ENCODE assay signal across 12 cellular contexts in the genomic region with DNA sequence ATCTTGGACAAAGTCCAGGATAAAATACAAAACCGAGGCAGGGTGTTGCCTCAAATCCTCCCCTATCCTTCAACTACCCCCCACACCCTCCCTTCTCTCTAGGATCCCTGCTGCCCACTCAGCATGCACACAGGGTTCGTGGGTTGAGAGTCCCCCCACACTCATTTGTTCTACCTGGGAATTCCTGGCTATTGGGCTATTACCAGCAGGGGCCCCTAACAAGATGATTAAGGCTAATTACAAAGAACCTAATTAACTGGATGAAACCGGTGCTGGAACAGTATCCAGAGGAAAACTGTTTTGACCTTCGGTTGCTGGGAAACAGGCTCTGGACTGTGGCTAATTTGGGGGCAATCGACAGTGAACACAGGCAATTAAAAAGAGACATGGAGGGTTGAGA. TPM values are rescaled to one million over a fixed set of nuclear protein-coding genes. Genes with fewer than 3 reads are reported as not detected.
"Had no signal": no experiment of that assay in that cellular context is flagged by ENCODE, and none has a peak within 500 bp of the region (broad histone marks: within the 10 kb centered on the region; RNA-seq: fewer than 3 reads in every experiment).

No MANE protein-coding gene starts in this region.

- H3K4me3 ChIP-seq: breast epithelium, esophagus muscularis mucosa, ovary, skin epidermis had no signal

- H3K4me1 Mint-ChIP-seq: activated B cell treated with CpG ODN at 0.5 μM for 24 hours; activated CD4-positive, alpha-beta T cell treated with anti-CD3 and anti-CD28 coated beads, Interleukin-2, amount 10 ng/mL, durations not matched to agents 7 days and 5 days; memory B cell had no signal

- H3K27me3 ChIP-seq: breast epithelium, esophagus muscularis mucosa, ovary had no signal

- H3K4me3 Mint-ChIP-seq: activated B cell treated with CpG ODN at 0.5 μM for 24 hours; activated CD4-positive, alpha-beta T cell treated with anti-CD3 and anti-CD28 coated beads, Interleukin-2, amount 10 ng/mL, durations not matched to agents 7 days and 5 days; memory B cell; T-helper 17 cell had no signal

- H3K36me3 ChIP-seq: breast epithelium, ovary had no signal

- H3K9me3 ChIP-seq: breast epithelium, esophagus muscularis mucosa, ovary had no signal

- H3K27ac Mint-ChIP-seq: activated B cell treated with CpG ODN at 0.5 μM for 24 hours; activated CD4-positive, alpha-beta T cell treated with anti-CD3 and anti-CD28 coated beads, Interleukin-2, amount 10 ng/mL, durations not matched to agents 7 days and 5 days; memory B cell; T-helper 17 cell had no signal

- H3K27ac ChIP-seq: ovary had no signal

- DNase-seq: activated B cell treated with CpG ODN at 0.5 μM for 24 hours; activated CD4-positive, alpha-beta T cell treated with anti-CD3 and anti-CD28 coated beads, Interleukin-2, amount 10 ng/mL, durations not matched to agents 7 days and 5 days; activated CD8-positive, alpha-beta memory T cell treated with anti-CD3 and anti-CD28 coated beads for 24 hours; left colon; ovary; T-helper 17 cell had no signal

- H3K27me3 Mint-ChIP-seq: activated B cell treated with CpG ODN at 0.5 μM for 24 hours; activated CD4-positive, alpha-beta T cell treated with anti-CD3 and anti-CD28 coated beads, Interleukin-2, amount 10 ng/mL, durations not matched to agents 7 days and 5 days; T-helper 17 cell had no signal

- H3K9me3 Mint-ChIP-seq: activated B cell treated with CpG ODN at 0.5 μM for 24 hours; activated CD4-positive, alpha-beta T cell treated with anti-CD3 and anti-CD28 coated beads, Interleukin-2, amount 10 ng/mL, durations not matched to agents 7 days and 5 days; activated naive CD4-positive, alpha-beta T cell treated with anti-CD3 and anti-CD28 coated beads, Interleukin-2, amount 50 U/mL, for 72 hours; memory B cell had no signal

RNA-seq across cellular contexts. Expression of gene GUCA1B, which starts 55.8 kb away (rescaled TPM):
- total RNA-seq: fibroblast of villous mesenchyme had no signal
